ENCODE assay signal across 19 cellular contexts in the genomic region with DNA sequence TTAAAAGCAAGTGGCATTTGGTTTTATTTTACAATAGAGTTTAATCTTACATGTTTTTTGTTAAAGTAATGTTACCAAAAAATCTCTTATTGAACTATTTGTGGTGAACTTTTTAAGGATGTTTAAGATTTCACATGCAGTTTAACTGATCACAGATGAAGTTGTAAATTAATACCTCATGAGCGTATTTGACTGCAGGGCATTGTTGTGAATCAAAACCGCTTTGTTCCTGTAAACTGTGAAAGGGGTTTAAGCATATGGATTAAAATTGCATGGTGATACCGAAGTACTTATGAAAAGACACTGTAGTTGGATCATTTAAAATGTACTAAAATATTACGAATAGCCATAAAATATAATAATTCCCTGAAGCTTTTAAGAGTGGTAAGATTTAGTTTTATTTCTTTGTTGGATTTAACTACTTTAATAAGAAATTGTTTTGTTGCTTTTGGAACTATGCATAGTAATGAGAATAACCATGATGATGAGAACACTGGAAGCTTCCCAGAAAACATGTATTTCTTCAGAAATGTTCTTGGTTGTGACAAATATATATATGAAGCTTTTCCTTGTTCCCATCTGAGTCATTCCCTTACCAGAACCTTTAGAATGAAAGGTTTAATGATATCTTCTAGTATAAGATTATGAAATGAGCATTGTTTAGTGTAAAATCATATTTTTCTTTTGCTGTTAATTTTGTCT.
DNase-seq lines count a peak whose midpoint lies in the region; ATAC-seq and TF ChIP-seq lines count a peak whose summit lies in the region.
"Had no signal": no experiment of that assay in that cellular context is flagged by ENCODE, and none has a peak within 500 bp of the region (broad histone marks: within the 10 kb centered on the region; RNA-seq: fewer than 3 reads in every experiment).

No MANE protein-coding gene starts in this region.

- peak; percentile 60 for ATAC-seq in RWPE2 (ENCODE audit: low read depth)
- ATAC-seq in Right ventricle myocardium inferior = no peak

- H3K9me3 ChIP-seq in RWPE2 (ENCODE audit: severe bottlenecking) = peaks cover 5% of the 10 kb centered on the region
- H3K9me3 ChIP-seq: ovary, sigmoid colon had no signal

- intact Hi-C loops in Right ventricle myocardium inferior (cut with DNase I) = no loop called here

- no peak for TF ChIP-seq CTCF in RWPE2 (IDR thresholded peaks at IDR 0.05; ENCODE audit: poor library complexity, severe bottlenecking)
- TF ChIP-seq CTCF in osteocyte (IDR thresholded peaks at IDR 0.05) = no peak

- H3K4me1 ChIP-seq in RWPE2 (ENCODE audit: insufficient read depth, poor library complexity, severe bottlenecking) = peaks cover 26% of the 10 kb centered on the region
- H3K4me1 ChIP-seq: sigmoid colon had no signal

- H3K27me3 ChIP-seq in RWPE2 (ENCODE audit: insufficient read depth, poor library complexity, severe bottlenecking) = no peaks in the 10 kb centered on the region
- H3K27me3 ChIP-seq: cardiac muscle cell, ovary, sigmoid colon had no signal

- H3K4me1 Mint-ChIP-seq in osteocyte (ENCODE audit: unreplicated experiment) = peaks cover 35% of the 10 kb centered on the region

- peaks cover 4% of the 10 kb centered on the region for H3K36me3 Mint-ChIP-seq in osteocyte (ENCODE audit: unreplicated experiment)

- peak; percentile 18 for DNase-seq in GM03348 (ENCODE audit: low spot score)
- DNase-seq in RWPE2 (ENCODE audit: low spot score) = no peak
- DNase-seq in epithelial cell of prostate (ENCODE audit: low read depth, low spot score) = no peak
- DNase-seq in osteocyte (ENCODE audit: extremely low spot score, unreplicated experiment) = no peak
- no peak for DNase-seq in germinal center (ENCODE audit: low spot score)
- DNase-seq in SW 1271 (lab: John Stamatoyannopoulos, UW) = no peak
- no peak for DNase-seq in Right ventricle myocardium inferior (ENCODE audit: missing footprints)
- DNase-seq: activated CD8-positive, alpha-beta memory T cell treated with anti-CD3 and anti-CD28 coated beads, Interleukin-2, amount 50 U/mL, for 48 hours; activated naive CD4-positive, alpha-beta T cell treated with Interleukin-2 at 50 U/mL for 16 hours; CD4-positive, alpha-beta memory T cell; head of caudate nucleus; NCI-H1105; NK-92 treated with Interleukin-12 subunit alpha and Interleukin-12 subunit beta, amount 100 ng/mL, for 24 hours; ovary; Right ventricle myocardium superior; sigmoid colon; stimulated activated CD4-positive, alpha-beta T cell treated with anti-CD3 and anti-CD28 coated beads, Interleukin-4, amount 100 ng/mL, for 24 hours; T1000 had no signal

- peaks cover 9% of the 10 kb centered on the region for H3K36me3 ChIP-seq in RWPE2 (ENCODE audit: low read depth)
- H3K36me3 ChIP-seq: cardiac muscle cell, ovary, sigmoid colon had no signal

- H3K27me3 Mint-ChIP-seq in osteocyte (ENCODE audit: unreplicated experiment) = no peaks in the 10 kb centered on the region
- H3K27me3 Mint-ChIP-seq: CD4-positive, alpha-beta memory T cell had no signal

- peaks cover 3% of the 10 kb centered on the region for H3K9me3 Mint-ChIP-seq in osteocyte (ENCODE audit: unreplicated experiment)

- H3K27ac ChIP-seq in RWPE2 (ENCODE audit: poor library complexity, severe bottlenecking) (peak overlapping the region; percentile 69), epithelial cell of prostate (peak overlapping the region; percentile 52)
- H3K27ac ChIP-seq: cardiac muscle cell, ovary, sigmoid colon had no signal

- H3K4me3 Mint-ChIP-seq in osteocyte (ENCODE audit: unreplicated experiment) = no peak overlapping the region

- peak overlapping the region; percentile 86 for H3K27ac Mint-ChIP-seq in osteocyte (ENCODE audit: unreplicated experiment)

- no peak overlapping the region for H3K4me3 ChIP-seq in RWPE2 (ENCODE audit: severe bottlenecking)
- H3K4me3 ChIP-seq: cardiac muscle cell, ovary, sigmoid colon had no signal
